In the genomic region with DNA sequence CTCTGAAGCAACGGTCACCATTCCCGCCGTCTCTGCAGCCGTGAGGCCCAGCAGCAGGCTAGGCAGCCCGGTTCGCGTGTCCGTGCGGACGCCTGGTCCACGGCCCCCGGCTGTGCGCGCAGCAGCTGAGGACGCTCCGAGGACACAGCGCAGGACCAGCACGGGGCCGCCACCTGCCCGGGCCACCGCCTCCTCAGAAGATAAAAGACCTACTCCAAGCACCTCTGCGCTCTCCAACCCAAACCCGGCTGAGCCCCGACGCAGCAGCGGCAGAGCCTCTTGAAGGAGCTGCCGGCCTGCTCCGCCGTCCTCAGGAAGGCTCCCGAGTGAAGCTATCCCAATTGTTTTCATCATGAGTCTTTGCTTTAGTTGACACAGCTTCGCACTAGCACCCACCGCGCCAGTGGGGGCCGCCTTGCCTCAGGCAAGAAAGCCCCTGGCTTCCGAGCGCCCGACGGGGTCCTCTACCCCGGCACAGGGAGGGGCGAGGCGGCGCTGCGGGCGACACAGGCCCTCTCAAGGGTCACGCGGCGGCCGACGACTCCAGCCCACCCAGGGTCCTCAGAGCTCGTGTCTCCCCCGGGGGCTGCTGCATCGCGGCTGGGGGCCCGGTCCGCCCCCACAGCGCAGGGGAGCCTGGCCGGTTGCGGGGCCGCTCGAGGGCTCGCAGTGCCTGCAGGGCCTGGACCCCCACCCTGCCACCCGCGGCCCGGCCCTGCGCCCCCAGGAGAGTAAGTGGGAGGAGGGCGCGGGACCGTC, we compare ENCODE assay signal across 8 cellular contexts. TPM values are rescaled to one million over a fixed set of nuclear protein-coding genes. Genes with fewer than 3 reads are reported as not detected.
DNase-seq lines count a peak whose midpoint lies in the region; ATAC-seq and TF ChIP-seq lines count a peak whose summit lies in the region.

No MANE protein-coding gene starts in this region.

- peak; percentile 51 for DNase-seq in AG20443 (ENCODE audit: low spot score)
- DNase-seq in astrocyte of the spinal cord (ENCODE audit: low read depth, low spot score): peak; percentile 45
- no peak for DNase-seq in immature natural killer cell
- no peak for DNase-seq in stimulated activated naive B cell treated with anti-CD40 and anti-IgM and Interleukin-4, amounts not matched to agents 10 μg/mL and 1 μg/mL and 100 μg/mL, for 72 hours
- DNase-seq in GF-D8 (lab: John Stamatoyannopoulos, UW): no peak
- DNase-seq in NCI-H2029 treated with DMSO at 0.1 percent for 48 hours (lab: John Stamatoyannopoulos, UW): no peak

- H3K4me3 Mint-ChIP-seq in immature natural killer cell: peak overlapping the region; percentile 64 to 76 (median 70)
- peak overlapping the region; percentile 91 to 92 for H3K4me3 Mint-ChIP-seq in stimulated activated naive B cell treated with anti-CD40 and anti-IgM and Interleukin-4, amounts not matched to agents 10 μg/mL and 1 μg/mL and 100 μg/mL, for 72 hours

- H3K9me3 Mint-ChIP-seq in immature natural killer cell: peaks cover 0 to 7% (median 0%) of the 10 kb centered on the region in 6 donors
- H3K9me3 Mint-ChIP-seq in stimulated activated naive B cell treated with anti-CD40 and anti-IgM and Interleukin-4, amounts not matched to agents 10 μg/mL and 1 μg/mL and 100 μg/mL, for 72 hours: no peaks in the 10 kb centered on the region

- H3K4me3 ChIP-seq in KMS-11 (IDR thresholded peaks at IDR 0.05; ENCODE audit: insufficient read depth, low read depth, low read length) (no peak overlapping the region), astrocyte of the spinal cord (ENCODE audit: low read depth, low read length) (peak overlapping the region; percentile 50)

- no peaks in the 10 kb centered on the region for H3K79me2 ChIP-seq in KMS-11 (ENCODE audit: insufficient read depth, low read depth)

- H3K27me3 ChIP-seq in KMS-11 (ENCODE audit: insufficient read depth, low read depth): no peaks in the 10 kb centered on the region

- peaks cover 4 to 9% (median 5%) of the 10 kb centered on the region in 3 donors for H3K36me3 Mint-ChIP-seq in immature natural killer cell
- H3K36me3 Mint-ChIP-seq in stimulated activated naive B cell treated with anti-CD40 and anti-IgM and Interleukin-4, amounts not matched to agents 10 μg/mL and 1 μg/mL and 100 μg/mL, for 72 hours: peaks cover 43 to 48% of the 10 kb centered on the region in 2 donors

- H3K27me3 Mint-ChIP-seq in immature natural killer cell (ENCODE audit: low read depth in 3 of 3): peaks cover 2 to 4% (median 3%) of the 10 kb centered on the region in 3 donors
- no peaks in the 10 kb centered on the region for H3K27me3 Mint-ChIP-seq in stimulated activated naive B cell treated with anti-CD40 and anti-IgM and Interleukin-4, amounts not matched to agents 10 μg/mL and 1 μg/mL and 100 μg/mL, for 72 hours

- H3K27ac Mint-ChIP-seq in immature natural killer cell: peak overlapping the region in 4 of 6 donors; percentile 40 to 62 (median 48)
- H3K27ac Mint-ChIP-seq in stimulated activated naive B cell treated with anti-CD40 and anti-IgM and Interleukin-4, amounts not matched to agents 10 μg/mL and 1 μg/mL and 100 μg/mL, for 72 hours: peak overlapping the region; percentile 94

- peak; percentile 1 for ATAC-seq in GM19025 (IDR thresholded peaks at IDR 0.05; ENCODE audit: low read depth, unreplicated experiment)
- ATAC-seq in stimulated activated naive B cell treated with anti-CD40 and anti-IgM and Interleukin-4, amounts not matched to agents 10 μg/mL and 1 μg/mL and 100 μg/mL, for 72 hours (replicated peaks): no peak

- H3K9ac ChIP-seq in KMS-11: no peak overlapping the region; the same call in 1 of the 2 replicates

- no peaks in the 10 kb centered on the region for H4K20me1 ChIP-seq in KMS-11 (ENCODE audit: insufficient read depth)

- peaks cover 26 to 27% of the 10 kb centered on the region in 2 donors for H3K4me1 Mint-ChIP-seq in immature natural killer cell
- H3K4me1 Mint-ChIP-seq in stimulated activated naive B cell treated with anti-CD40 and anti-IgM and Interleukin-4, amounts not matched to agents 10 μg/mL and 1 μg/mL and 100 μg/mL, for 72 hours: peaks cover 63 to 80% of the 10 kb centered on the region in 2 donors

- H3K4me1 ChIP-seq in KMS-11 (ENCODE audit: low read depth, poor library complexity, severe bottlenecking): peaks cover 33% of the 10 kb centered on the region

- in situ Hi-C loops in astrocyte of the spinal cord (cut with HindIII; ENCODE audit: low sequenced_read_pairs): no loop called here

- no peak overlapping the region for H3K27ac ChIP-seq in KMS-11

- TF ChIP-seq CTCF in KMS-11 (conservative IDR thresholded peaks at IDR 0.05; ENCODE audit: low read depth, low read length) (no peak), astrocyte of the spinal cord (IDR thresholded peaks at IDR 0.05; ENCODE audit: low read depth, low read length) (peak; percentile 2)

- no peaks in the 10 kb centered on the region for H3K36me3 ChIP-seq in KMS-11 (ENCODE audit: insufficient read depth)

- peak overlapping the region; percentile 13; the same call in 1 of the 2 replicates for H3K4me2 ChIP-seq in KMS-11

- no peak overlapping the region for H2AFZ ChIP-seq in KMS-11 (ENCODE audit: low read depth)

RNA-seq across cellular contexts. Expression of a gene that starts 16.9 kb away (rescaled TPM):
- polyA plus RNA-seq in immature natural killer cell: 1 to 10 TPM in 2 of 3 donors, not detected in 1; 1.1 to 1.9 TPM

RNA-seq across cellular contexts. Expression of a gene that starts 44.5 kb away (rescaled TPM):
- polyA plus RNA-seq in immature natural killer cell: not detected

RNA-seq across cellular contexts. Expression of a gene that starts 52.1 kb away (rescaled TPM):
- 10 to 100 TPM; 12.7 to 24.0 (median 18.1) TPM for polyA plus RNA-seq in immature natural killer cell

Comparison
In these comparisons a context has a peak if more than half of its experiments do, and no peak if none do; other contexts are left out.
1. DNase-seq: peak in AG20443 (single experiment) and astrocyte of the spinal cord (single experiment); none in immature natural killer cell (0 of 3), stimulated activated naive B cell treated with anti-CD40 and anti-IgM and Interleukin-4, amounts not matched to agents 10 μg/mL and 1 μg/mL and 100 μg/mL, for 72 hours (single experiment), GF-D8 (single experiment) and NCI-H2029 treated with DMSO at 0.1 percent for 48 hours (single experiment).